Comparison of ENCODE assay signal across 8 cellular contexts in the genomic region with DNA sequence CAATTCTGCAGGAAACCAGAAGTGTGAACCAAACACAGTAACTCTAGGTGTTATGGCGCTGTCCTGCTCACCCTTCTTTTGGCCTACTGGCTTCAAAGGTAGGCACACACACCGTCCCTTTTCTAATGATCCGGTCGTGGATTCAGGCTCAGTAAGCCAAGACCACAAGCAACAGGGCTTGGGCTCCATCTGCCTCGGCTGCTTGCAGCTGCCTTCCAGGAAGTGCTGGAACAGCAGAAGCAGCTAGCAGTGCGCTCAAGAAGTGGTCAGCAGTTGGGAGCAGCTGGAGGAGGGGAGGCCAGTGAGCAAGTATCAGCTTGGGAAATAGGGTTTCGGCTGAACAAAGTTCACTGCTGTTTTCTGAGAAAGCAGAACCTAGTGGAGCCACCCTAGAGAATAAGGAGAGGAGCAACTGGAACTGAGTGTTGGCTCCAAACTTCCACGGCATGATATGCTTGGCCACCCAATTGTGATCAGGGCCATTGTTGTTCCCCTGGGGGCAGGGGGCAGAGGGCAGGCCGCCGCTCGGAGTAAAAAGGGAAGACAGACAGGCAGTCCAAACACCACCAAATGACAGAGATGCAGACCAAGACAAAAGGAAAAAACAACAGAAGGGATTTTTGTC.
DNase-seq lines count a peak whose midpoint lies in the region; ATAC-seq, FAIRE-seq and TF ChIP-seq lines count a peak whose summit lies in the region.

No MANE protein-coding gene starts in this region.

- H3K36me3 Mint-ChIP-seq in memory B cell (no peaks in the 10 kb centered on the region), type B pancreatic cell (no peaks in the 10 kb centered on the region)

- in situ Hi-C loops in K562 (cut with MboI), result no loop called here

- H3K79me2 ChIP-seq in K562 (ENCODE audit: control insufficient read depth, insufficient read depth, low read length), result no peaks in the 10 kb centered on the region

- no peak for FAIRE-seq in K562 (lab: Jason Lieb, UNC)

- H3K4me2 ChIP-seq in K562 (ENCODE audit: insufficient read depth, low read length), result peak overlapping the region; percentile 8

- intact Hi-C loops in K562 (cut with micrococcal nuclease), result loop anchor here (5.0 kb wide), 1 partner anchor 233 kb away; no protein-coding TSS in a partner anchor

- no peak overlapping the region for H3K4me3 ChIP-seq in K562

- peak overlapping the region; percentile 6 to 85; a peak in 3 of 4 replicates for H3K9ac ChIP-seq in K562 (ENCODE audit: insufficient read depth in 1 of 2, low read depth in 2 of 2, low read length in 2 of 2)

- H3K9me1 ChIP-seq in K562 (ENCODE audit: control insufficient read depth, insufficient read depth, low read length), result no peaks in the 10 kb centered on the region

- no peaks in the 10 kb centered on the region for H3K27me3 Mint-ChIP-seq in memory B cell
- H3K27me3 Mint-ChIP-seq in type B pancreatic cell, result no peaks in the 10 kb centered on the region

- POLR2A ChIA-PET in K562 (lab: Yijun Ruan, JAX), result interaction anchor here (0.6 to 3.1 kb wide), 5 partner anchors 11 to 80 kb away, joined by 3 to 7 read pairs (median 4); no protein-coding TSS in a partner anchor

- no peak for TF ChIP-seq POLR2A in K562 (conservative IDR thresholded peaks at IDR 0.05)

- TF ChIP-seq RAD21 in K562 (CRISPR knock-in tag; conservative IDR thresholded peaks at IDR 0.05 in 1 of 2, IDR thresholded peaks at IDR 0.05 in 1 of 2), result peak; percentile 7 to 42; a peak in 2 of 4 replicates

- H4K20me1 ChIP-seq in K562 (replicated peaks; ENCODE audit: control insufficient read depth, insufficient read depth, low read length), result no peaks in the 10 kb centered on the region

- no peaks in the 10 kb centered on the region for H3K9me3 ChIP-seq in K562 (replicated peaks; ENCODE audit: control insufficient read depth, insufficient read depth, low read depth, low read length)

- H3K9me3 Mint-ChIP-seq in memory B cell (no peaks in the 10 kb centered on the region), type B pancreatic cell (no peaks in the 10 kb centered on the region)

- H3K27me3 ChIP-seq in K562 (ENCODE audit: control insufficient read depth in 2 of 2, insufficient read depth in 2 of 2, low read length in 2 of 2), result no peaks in the 10 kb centered on the region

- CTCF ChIA-PET in K562 (lab: Yijun Ruan, JAX; ENCODE audit: low intra/inter-chr PET ratio), result no interaction called here

- peak overlapping the region; percentile 83 for H2AFZ ChIP-seq in K562 (ENCODE audit: low read depth, low read length)

- no peaks in the 10 kb centered on the region for H3K36me3 ChIP-seq in K562 (ENCODE audit: control insufficient read depth, insufficient read depth, low read length)

- no peak for TF ChIP-seq EP300 in K562 (IDR thresholded peaks at IDR 0.05; ENCODE audit: low read length)

- 52% methylated on average over 11 of the region's 11 CpGs for WGBS in K562 (ENCODE audit: insufficient coverage, low coverage, missing lambda C conversion rate)

- TF ChIP-seq CTCF in K562 (IDR thresholded peaks at IDR 0.05 in 2 of 3, conservative IDR thresholded peaks at IDR 0.05 in 1 of 3; ENCODE audit: insufficient read depth in 2 of 3, low read depth in 1 of 3, low read length in 3 of 3) (no peak), type B pancreatic cell (conservative IDR thresholded peaks at IDR 0.05) (no peak)

- DNase-seq in NAMALWA (ENCODE audit: low spot score), result peak; percentile 33
- peak in 2 of 4 experiments; percentile 37 to 62 for DNase-seq in K562 (ENCODE audit: extremely low read depth in 1 of 4, low spot score in 3 of 4)
- DNase-seq in memory B cell (ENCODE audit: low spot score in 2 of 2), result no peak
- peak; percentile 44 for DNase-seq in type B pancreatic cell (ENCODE audit: extremely low spot score, unreplicated experiment)
- DNase-seq in DMS79 (lab: John Stamatoyannopoulos, UW), result no peak
- no peak for DNase-seq in NCI-H526 treated with DMSO at 0.1 percent for 48 hours (lab: John Stamatoyannopoulos, UW)
- DNase-seq in iPS-NIHi11 (ENCODE audit: low spot score), result no peak

- peak overlapping the region; percentile 31; the same call in 2 of the 3 replicates for H3K27ac ChIP-seq in K562 (ENCODE audit: extremely low read depth, low read depth, low read length)

- H3K4me3 Mint-ChIP-seq in memory B cell (peak overlapping the region; percentile 66), type B pancreatic cell (peak overlapping the region; percentile 72)

- H3K4me1 ChIP-seq in K562 (replicated peaks in 1 of 2; ENCODE audit: control insufficient read depth in 2 of 2, insufficient read depth in 2 of 2, low read length in 2 of 2), result peaks cover 36 to 51% of the 10 kb centered on the region in 2 experiments

- ATAC-seq in GM19351 (IDR thresholded peaks at IDR 0.05; ENCODE audit: unreplicated experiment) (peak; percentile 34), K562 (peak; percentile 18; the same call in 2 of the 3 replicates), memory B cell (ENCODE audit: low read depth) (peak; percentile 60)

- BruUV-seq in K562 (replicated peaks; lab: Mats Ljungman, UMichigan), result no TSS peak

- H3K27ac Mint-ChIP-seq in memory B cell (peak overlapping the region; percentile 76), type B pancreatic cell (peak overlapping the region; percentile 93)

- H3K4me1 Mint-ChIP-seq in memory B cell (peaks cover 33% of the 10 kb centered on the region), type B pancreatic cell (ENCODE audit: unreplicated experiment) (peaks cover 51% of the 10 kb centered on the region)

TF ChIP-seq in K562, 482 proteins besides CTCF, POLR2A, EP300 and RAD21 (continues in another document):
- no peak for TF ChIP-seq RBFOX2 (IDR thresholded peaks at IDR 0.05; ENCODE audit: low read depth, low read length)
- TF ChIP-seq ZNF146 (CRISPR knock-in tag; IDR thresholded peaks at IDR 0.05; ENCODE audit: unreplicated experiment), result no peak
- TF ChIP-seq, protein P1, sequence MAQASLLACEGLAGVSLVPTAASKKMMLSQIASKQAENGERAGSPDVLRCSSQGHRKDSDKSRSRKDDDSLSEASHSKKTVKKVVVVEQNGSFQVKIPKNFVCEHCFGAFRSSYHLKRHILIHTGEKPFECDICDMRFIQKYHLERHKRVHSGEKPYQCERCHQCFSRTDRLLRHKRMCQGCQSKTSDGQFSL (CRISPR knock-in tag; IDR thresholded peaks at IDR 0.05), result no peak
- TF ChIP-seq, protein P1 (tag; IDR thresholded peaks at IDR 0.05), result no peak
- TF ChIP-seq STAT5A (IDR thresholded peaks at IDR 0.05; ENCODE audit: borderline replicate concordance, low read length), result no peak
- no peak for TF ChIP-seq MCM7 (IDR thresholded peaks at IDR 0.05)
- TF ChIP-seq, protein P2, sequence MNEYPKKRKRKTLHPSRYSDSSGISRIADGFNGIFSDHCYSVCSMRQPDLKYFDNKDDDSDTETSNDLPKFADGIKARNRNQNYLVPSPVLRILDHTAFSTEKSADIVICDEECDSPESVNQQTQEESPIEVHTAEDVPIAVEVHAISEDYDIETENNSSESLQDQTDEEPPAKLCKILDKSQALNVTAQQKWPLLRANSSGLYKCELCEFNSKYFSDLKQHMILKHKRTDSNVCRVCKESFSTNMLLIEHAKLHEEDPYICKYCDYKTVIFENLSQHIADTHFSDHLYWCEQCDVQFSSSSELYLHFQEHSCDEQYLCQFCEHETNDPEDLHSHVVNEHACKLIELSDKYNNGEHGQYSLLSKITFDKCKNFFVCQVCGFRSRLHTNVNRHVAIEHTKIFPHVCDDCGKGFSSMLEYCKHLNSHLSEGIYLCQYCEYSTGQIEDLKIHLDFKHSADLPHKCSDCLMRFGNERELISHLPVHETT (CRISPR knock-in tag; conservative IDR thresholded peaks at IDR 0.05 in 1 of 2, IDR thresholded peaks at IDR 0.05 in 1 of 2), result peak in 1 of 2 experiments; percentile 75; a peak in 1 of 4 replicates
- 0 out of 2 replicates have a peak, but pooled peaks have one; percentile 31 for TF ChIP-seq ETV5 (CRISPR knock-in tag; IDR thresholded peaks at IDR 0.05; ENCODE audit: low read depth)
- TF ChIP-seq, protein P3, sequence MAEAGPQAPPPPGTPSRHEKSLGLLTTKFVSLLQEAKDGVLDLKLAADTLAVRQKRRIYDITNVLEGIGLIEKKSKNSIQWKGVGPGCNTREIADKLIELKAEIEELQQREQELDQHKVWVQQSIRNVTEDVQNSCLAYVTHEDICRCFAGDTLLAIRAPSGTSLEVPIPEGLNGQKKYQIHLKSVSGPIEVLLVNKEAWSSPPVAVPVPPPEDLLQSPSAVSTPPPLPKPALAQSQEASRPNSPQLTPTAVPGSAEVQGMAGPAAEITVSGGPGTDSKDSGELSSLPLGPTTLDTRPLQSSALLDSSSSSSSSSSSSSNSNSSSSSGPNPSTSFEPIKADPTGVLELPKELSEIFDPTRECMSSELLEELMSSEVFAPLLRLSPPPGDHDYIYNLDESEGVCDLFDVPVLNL (CRISPR knock-in tag; IDR thresholded peaks at IDR 0.05; ENCODE audit: low read depth), result no peak
- TF ChIP-seq RUNX1 (IDR thresholded peaks at IDR 0.05; ENCODE audit: low read depth), result no peak
- peak; percentile 51; the same call in 1 of the 2 replicates for TF ChIP-seq ZNF766 (CRISPR knock-in tag; conservative IDR thresholded peaks at IDR 0.05)
- TF ChIP-seq ZNF436 (CRISPR knock-in tag; IDR thresholded peaks at IDR 0.05), result no peak
- TF ChIP-seq ZNF263 (CRISPR knock-in tag; IDR thresholded peaks at IDR 0.05; ENCODE audit: borderline replicate concordance), result no peak
- no peak for TF ChIP-seq PHTF2 (CRISPR knock-in tag; IDR thresholded peaks at IDR 0.05)
- no peak for TF ChIP-seq NELFE (IDR thresholded peaks at IDR 0.05; ENCODE audit: insufficient read depth, insufficient read length)

Comparison
In these comparisons a context has a peak if more than half of its experiments do, and no peak if none do; other contexts are left out.
1. DNase-seq: peak in NAMALWA (single experiment) and type B pancreatic cell (single experiment); none in memory B cell (0 of 2), DMS79 (single experiment), NCI-H526 treated with DMSO at 0.1 percent for 48 hours (single experiment) and iPS-NIHi11 (single experiment).
2. Peak in every context shown above with its lines, with median percentiles within 50 percentile points of each other: ATAC-seq.